31 cellular contexts compared by ENCODE assay signal in genomic region chr6:74113901-74114300, GRCh38.
"Had no signal": no experiment of that assay in that cellular context is flagged by ENCODE, and none has a peak within 500 bp of the region (broad histone marks: within the 10 kb centered on the region; RNA-seq: fewer than 3 reads in every experiment).

No MANE protein-coding gene starts in this region.

- H3K4me3 Mint-ChIP-seq: activated CD4-positive, alpha-beta T cell treated with anti-CD3 and anti-CD28 coated beads for 36 hours; activated T-cell treated with anti-CD3 and anti-CD28 coated beads, Interleukin-2, amount 50 U/mL, for 72 hours; effector memory CD8-positive, alpha-beta T cell; immature natural killer cell; naive thymus-derived CD4-positive, alpha-beta T cell; stimulated activated effector memory CD8-positive, alpha-beta T cell treated with anti-CD3 and anti-CD28 coated beads, Interleukin-12 subunit alpha, Interleukin-12 subunit beta, amount 100 ng/mL, for 72 hours; stimulated activated naive CD8-positive, alpha-beta T cell treated with anti-CD3 and anti-CD28 coated beads, Interleukin-15, amount 100 ng/mL, for 72 hours; T-cell; T-helper 2 cell treated with Interferon-gamma antibody and Interleukin-4, amounts not matched to agents 5 μg/mL and 100 μg/mL, for 36 hours had no signal

- H3K4me1 ChIP-seq: body of pancreas, tibial artery, upper lobe of right lung had no signal

- H3K36me3 Mint-ChIP-seq: activated naive CD4-positive, alpha-beta T cell treated with anti-CD3 and anti-CD28 coated beads, Interleukin-2, amount 50 U/mL, for 72 hours; immature natural killer cell; naive thymus-derived CD4-positive, alpha-beta T cell; stimulated activated effector memory CD8-positive, alpha-beta T cell treated with anti-CD3 and anti-CD28 coated beads, Interleukin-12 subunit alpha, Interleukin-12 subunit beta, amount 100 ng/mL, for 72 hours; T-cell had no signal

- H3K27ac Mint-ChIP-seq: activated CD4-positive, alpha-beta T cell treated with anti-CD3 and anti-CD28 coated beads for 36 hours; activated T-cell treated with anti-CD3 and anti-CD28 coated beads, Interleukin-2, amount 50 U/mL, for 72 hours; effector memory CD8-positive, alpha-beta T cell; immature natural killer cell; naive thymus-derived CD4-positive, alpha-beta T cell; progenitor cell of endocrine pancreas; stimulated activated effector memory CD8-positive, alpha-beta T cell treated with anti-CD3 and anti-CD28 coated beads, Interleukin-12 subunit alpha, Interleukin-12 subunit beta, amount 100 ng/mL, for 72 hours; stimulated activated naive CD8-positive, alpha-beta T cell treated with anti-CD3 and anti-CD28 coated beads, Interleukin-15, amount 100 ng/mL, for 72 hours; T-cell; T-helper 2 cell treated with Interferon-gamma antibody and Interleukin-4, amounts not matched to agents 5 μg/mL and 100 μg/mL, for 36 hours had no signal

- H3K4me1 Mint-ChIP-seq: activated CD4-positive, alpha-beta T cell treated with anti-CD3 and anti-CD28 coated beads for 36 hours; immature natural killer cell; naive thymus-derived CD4-positive, alpha-beta T cell; stimulated activated effector memory CD8-positive, alpha-beta T cell treated with anti-CD3 and anti-CD28 coated beads, Interleukin-12 subunit alpha, Interleukin-12 subunit beta, amount 100 ng/mL, for 72 hours; stimulated activated naive CD8-positive, alpha-beta T cell treated with anti-CD3 and anti-CD28 coated beads, Interleukin-15, amount 100 ng/mL, for 72 hours; T-cell had no signal

- H3K36me3 ChIP-seq: cardiac muscle cell, ovary, tibial artery, upper lobe of right lung had no signal

- H3K9me3 Mint-ChIP-seq: T-helper 2 cell treated with Interferon-gamma antibody and Interleukin-4, amounts not matched to agents 5 μg/mL and 100 μg/mL, for 36 hours had no signal

- DNase-seq: activated CD4-positive, alpha-beta T cell treated with anti-CD3 and anti-CD28 coated beads for 36 hours; activated CD4-positive, CD25-positive, alpha-beta regulatory T cell; activated naive CD4-positive, alpha-beta T cell; activated T-cell treated with anti-CD3 and anti-CD28 coated beads for 4 hours; activated T-cell treated with anti-CD3 and anti-CD28 coated beads, Interleukin-2, amount 50 U/mL, for 72 hours; anterior cingulate cortex; body of pancreas; cerebellar nuclear complex; cortex of kidney; effector memory CD8-positive, alpha-beta T cell; erythroblast; head of caudate nucleus; hippocampal formation; immature natural killer cell; kidney; midbrain; naive thymus-derived CD4-positive, alpha-beta T cell; ovary; stimulated activated CD4-positive, alpha-beta T cell treated with anti-CD3 and anti-CD28 coated beads, Interleukin-4, amount 100 ng/mL, for 24 hours; stimulated activated naive CD8-positive, alpha-beta T cell treated with anti-CD3 and anti-CD28 coated beads, Interleukin-15, amount 100 ng/mL, for 72 hours; substantia nigra; T-cell; tibial artery; upper lobe of right lung had no signal

- H3K27me3 ChIP-seq: body of pancreas, cardiac muscle cell, ovary, tibial artery, upper lobe of right lung had no signal

- H3K27ac ChIP-seq: body of pancreas, cardiac muscle cell, ovary, skin epidermis, tibial artery, upper lobe of right lung had no signal

- H3K27me3 Mint-ChIP-seq: activated CD4-positive, alpha-beta T cell treated with anti-CD3 and anti-CD28 coated beads for 36 hours; effector memory CD8-positive, alpha-beta T cell; progenitor cell of endocrine pancreas; stimulated activated naive CD8-positive, alpha-beta T cell treated with anti-CD3 and anti-CD28 coated beads, Interleukin-15, amount 100 ng/mL, for 72 hours; T-cell had no signal

- H3K4me3 ChIP-seq: body of pancreas, cardiac muscle cell, ovary, skin epidermis, tibial artery, upper lobe of right lung had no signal

- H3K9me3 ChIP-seq: body of pancreas, ovary, tibial artery, upper lobe of right lung had no signal

- ATAC-seq: activated CD4-positive, alpha-beta T cell treated with anti-CD3 and anti-CD28 coated beads for 36 hours; activated naive CD4-positive, alpha-beta T cell treated with anti-CD3 and anti-CD28 coated beads, Interleukin-2, amount 50 U/mL, for 72 hours; activated T-cell treated with anti-CD3 and anti-CD28 coated beads, Interleukin-2, amount 50 U/mL, for 72 hours; body of pancreas; effector memory CD8-positive, alpha-beta T cell; naive thymus-derived CD4-positive, alpha-beta T cell; sciatic nerve; stimulated activated effector memory CD8-positive, alpha-beta T cell treated with anti-CD3 and anti-CD28 coated beads, Interleukin-12 subunit alpha, Interleukin-12 subunit beta, amount 100 ng/mL, for 72 hours; stimulated activated naive CD8-positive, alpha-beta T cell treated with anti-CD3 and anti-CD28 coated beads, Interleukin-15, amount 100 ng/mL, for 72 hours; T-cell; upper lobe of right lung had no signal
